Comparison of ENCODE assay signal across 8 cellular contexts in genomic region chr19:44954649-44955499, GRCh38. TPM values are rescaled to one million over a fixed set of nuclear protein-coding genes. Genes with fewer than 3 reads are reported as not detected.
DNase-seq lines count a peak whose midpoint lies in the region; ATAC-seq and TF ChIP-seq lines count a peak whose summit lies in the region.

Gene CLPTM1 (plus strand): TSS chr19:44955380. CDS start chr19:44955396, 16 bp downstream.

- H3K79me2 ChIP-seq in Loucy (ENCODE audit: insufficient read depth, low read length) = peaks cover 52% of the 10 kb centered on the region

- TF ChIP-seq CTCF in Loucy (conservative IDR thresholded peaks at IDR 0.05; ENCODE audit: low read length) (no peak), RWPE2 (IDR thresholded peaks at IDR 0.05; ENCODE audit: poor library complexity, severe bottlenecking) (no peak), fibroblast of mammary gland (conservative IDR thresholded peaks at IDR 0.05; ENCODE audit: control insufficient read depth, insufficient read depth, low read depth, low read length) (no peak)

- H3K27me3 Mint-ChIP-seq in activated T-helper 2 cell treated with anti-CD3 and anti-CD28 coated beads, Interferon-gamma antibody, Interleukin-2, Interleukin-4, amounts not matched to agents 10 μg/mL and 5 μg/mL and 100 μg/mL, durations not matched to agents 14 hours and 24 hours and 36 hours (ENCODE audit: low read depth) = no peaks in the 10 kb centered on the region
- H3K27me3 Mint-ChIP-seq in naive thymus-derived CD8-positive, alpha-beta T cell = no peaks in the 10 kb centered on the region
- H3K27me3 Mint-ChIP-seq in stimulated activated naive B cell treated with anti-CD40 and anti-IgM and Interleukin-4, amounts not matched to agents 10 μg/mL and 1 μg/mL and 100 μg/mL, for 72 hours = no peaks in the 10 kb centered on the region

- intact Hi-C loops in activated T-helper 2 cell treated with anti-CD3 and anti-CD28 coated beads, Interferon-gamma antibody, Interleukin-2, Interleukin-4, amounts not matched to agents 10 μg/mL and 5 μg/mL and 100 μg/mL, durations not matched to agents 14 hours and 24 hours and 36 hours (cut with micrococcal nuclease) = loop anchor here (1.0 to 2.0 kb wide), 2 partner anchors 47 to 64 kb away; partner anchors contain the start of gene TOMM40

- H3K9me3 ChIP-seq in Loucy (ENCODE audit: insufficient read depth, low read depth, low read length) = no peaks in the 10 kb centered on the region
- H3K9me3 ChIP-seq in RWPE2 (ENCODE audit: severe bottlenecking) = no peaks in the 10 kb centered on the region

- H3K4me2 ChIP-seq in Loucy (ENCODE audit: low read depth, low read length, poor library complexity, severe bottlenecking) = peak within 1 kb of the TSS; percentile 91

- peak within 1 kb of the TSS; percentile 91 for H3K9ac ChIP-seq in Loucy (ENCODE audit: low read depth, low read length, poor library complexity, severe bottlenecking)

- no peaks in the 10 kb centered on the region for H3K9me3 Mint-ChIP-seq in activated T-helper 2 cell treated with anti-CD3 and anti-CD28 coated beads, Interferon-gamma antibody, Interleukin-2, Interleukin-4, amounts not matched to agents 10 μg/mL and 5 μg/mL and 100 μg/mL, durations not matched to agents 14 hours and 24 hours and 36 hours
- no peaks in the 10 kb centered on the region for H3K9me3 Mint-ChIP-seq in naive thymus-derived CD8-positive, alpha-beta T cell
- no peaks in the 10 kb centered on the region for H3K9me3 Mint-ChIP-seq in stimulated activated naive B cell treated with anti-CD40 and anti-IgM and Interleukin-4, amounts not matched to agents 10 μg/mL and 1 μg/mL and 100 μg/mL, for 72 hours

- H3K4me1 Mint-ChIP-seq in activated T-helper 2 cell treated with anti-CD3 and anti-CD28 coated beads, Interferon-gamma antibody, Interleukin-2, Interleukin-4, amounts not matched to agents 10 μg/mL and 5 μg/mL and 100 μg/mL, durations not matched to agents 14 hours and 24 hours and 36 hours (ENCODE audit: low read depth) = peaks cover 25% of the 10 kb centered on the region
- peaks cover 25 to 60% (median 47%) of the 10 kb centered on the region in 4 donors for H3K4me1 Mint-ChIP-seq in naive thymus-derived CD8-positive, alpha-beta T cell
- peaks cover 34 to 52% of the 10 kb centered on the region in 2 donors for H3K4me1 Mint-ChIP-seq in stimulated activated naive B cell treated with anti-CD40 and anti-IgM and Interleukin-4, amounts not matched to agents 10 μg/mL and 1 μg/mL and 100 μg/mL, for 72 hours

- H3K4me3 ChIP-seq in H7 (ENCODE audit: insufficient read depth, low read depth, low read length) (peak within 1 kb of the TSS; percentile 98), Loucy (ENCODE audit: low read length, poor library complexity, severe bottlenecking) (peak within 1 kb of the TSS; percentile 95), RWPE2 (ENCODE audit: severe bottlenecking) (peak within 1 kb of the TSS; percentile 85), fibroblast of mammary gland (ENCODE audit: control insufficient read depth, low read depth, low read length) (peak within 1 kb of the TSS; percentile 98)

- DNase-seq in ELF-1 (ENCODE audit: low read depth, low spot score) = peak; percentile 95
- peak; percentile 99 for DNase-seq in H7
- peak; percentile 96 for DNase-seq in RWPE2 (ENCODE audit: low spot score)
- DNase-seq in activated T-helper 2 cell treated with anti-CD3 and anti-CD28 coated beads, Interferon-gamma antibody, Interleukin-2, Interleukin-4, amounts not matched to agents 10 μg/mL and 5 μg/mL and 100 μg/mL, durations not matched to agents 14 hours and 24 hours and 36 hours (ENCODE audit: low spot score) = peak; percentile 92
- DNase-seq in fibroblast of mammary gland (ENCODE audit: low read depth) = peak; percentile 96
- DNase-seq in naive thymus-derived CD8-positive, alpha-beta T cell = peak; percentile 93 to 98 (median 96)
- peak; percentile 92 for DNase-seq in stimulated activated naive B cell treated with anti-CD40 and anti-IgM and Interleukin-4, amounts not matched to agents 10 μg/mL and 1 μg/mL and 100 μg/mL, for 72 hours

- peak within 1 kb of the TSS; percentile 86 for H3K4me3 Mint-ChIP-seq in activated T-helper 2 cell treated with anti-CD3 and anti-CD28 coated beads, Interferon-gamma antibody, Interleukin-2, Interleukin-4, amounts not matched to agents 10 μg/mL and 5 μg/mL and 100 μg/mL, durations not matched to agents 14 hours and 24 hours and 36 hours (ENCODE audit: low read depth)
- peak within 1 kb of the TSS; percentile 94 to 100 (median 97) for H3K4me3 Mint-ChIP-seq in naive thymus-derived CD8-positive, alpha-beta T cell
- peak within 1 kb of the TSS; percentile 95 to 98 for H3K4me3 Mint-ChIP-seq in stimulated activated naive B cell treated with anti-CD40 and anti-IgM and Interleukin-4, amounts not matched to agents 10 μg/mL and 1 μg/mL and 100 μg/mL, for 72 hours

- POLR2A ChIA-PET in naive thymus-derived CD8-positive, alpha-beta T cell (lab: Charles Lee) = interaction anchor here (0.8 to 2.4 kb wide), 10 partner anchors 11 to 451 kb away, joined by 3 to 16 read pairs (median 4); partner anchors contain the start of genes BLOC1S3, CLASRP, RELB and TOMM40

- H3K9me2 ChIP-seq in Loucy (replicated peaks; ENCODE audit: low read depth, low read length) = no peaks in the 10 kb centered on the region

- no peaks in the 10 kb centered on the region for H3F3A ChIP-seq in Loucy (ENCODE audit: low read depth)

- peak within 1 kb of the TSS; percentile 97 for H3K27ac Mint-ChIP-seq in activated T-helper 2 cell treated with anti-CD3 and anti-CD28 coated beads, Interferon-gamma antibody, Interleukin-2, Interleukin-4, amounts not matched to agents 10 μg/mL and 5 μg/mL and 100 μg/mL, durations not matched to agents 14 hours and 24 hours and 36 hours
- H3K27ac Mint-ChIP-seq in naive thymus-derived CD8-positive, alpha-beta T cell = peak within 1 kb of the TSS; percentile 94 to 99 (median 98)
- peak within 1 kb of the TSS; percentile 99 for H3K27ac Mint-ChIP-seq in stimulated activated naive B cell treated with anti-CD40 and anti-IgM and Interleukin-4, amounts not matched to agents 10 μg/mL and 1 μg/mL and 100 μg/mL, for 72 hours

- ATAC-seq in RWPE2 (ENCODE audit: low read depth) = peak; percentile 89
- ATAC-seq in naive thymus-derived CD8-positive, alpha-beta T cell = peak; percentile 91 to 95
- peak; percentile 92 to 95 for ATAC-seq in stimulated activated naive B cell treated with anti-CD40 and anti-IgM and Interleukin-4, amounts not matched to agents 10 μg/mL and 1 μg/mL and 100 μg/mL, for 72 hours (replicated peaks)

- H3K36me3 Mint-ChIP-seq in activated T-helper 2 cell treated with anti-CD3 and anti-CD28 coated beads, Interferon-gamma antibody, Interleukin-2, Interleukin-4, amounts not matched to agents 10 μg/mL and 5 μg/mL and 100 μg/mL, durations not matched to agents 14 hours and 24 hours and 36 hours (ENCODE audit: low read depth) = peaks cover 3% of the 10 kb centered on the region
- H3K36me3 Mint-ChIP-seq in naive thymus-derived CD8-positive, alpha-beta T cell = peaks cover 0 to 15% (median 0%) of the 10 kb centered on the region in 3 donors
- peaks cover under 1 to 10% of the 10 kb centered on the region in 2 donors for H3K36me3 Mint-ChIP-seq in stimulated activated naive B cell treated with anti-CD40 and anti-IgM and Interleukin-4, amounts not matched to agents 10 μg/mL and 1 μg/mL and 100 μg/mL, for 72 hours

- H4K20me1 ChIP-seq in Loucy (ENCODE audit: insufficient read depth, low read length, poor library complexity, severe bottlenecking) = peaks cover 18% of the 10 kb centered on the region

- peak within 1 kb of the TSS; percentile 97 for H2AFZ ChIP-seq in Loucy (ENCODE audit: low read length)

- H3K4me1 ChIP-seq in Loucy (ENCODE audit: insufficient read depth, low read length, poor library complexity, severe bottlenecking) = peaks cover 45% of the 10 kb centered on the region
- peaks cover 7% of the 10 kb centered on the region for H3K4me1 ChIP-seq in RWPE2 (ENCODE audit: insufficient read depth, poor library complexity, severe bottlenecking)

- H3K27me3 ChIP-seq in H7 (ENCODE audit: control insufficient read depth, insufficient read depth, low read length) = no peaks in the 10 kb centered on the region
- H3K27me3 ChIP-seq in Loucy (ENCODE audit: insufficient read depth, low read length, poor library complexity, severe bottlenecking) = no peaks in the 10 kb centered on the region
- no peaks in the 10 kb centered on the region for H3K27me3 ChIP-seq in RWPE2 (ENCODE audit: insufficient read depth, poor library complexity, severe bottlenecking)

- H3K27ac ChIP-seq in RWPE2 (ENCODE audit: poor library complexity, severe bottlenecking) = peak within 1 kb of the TSS; percentile 69

- H3K36me3 ChIP-seq in H7 (replicated peaks; ENCODE audit: control insufficient read depth, insufficient read depth, low read length) = no peaks in the 10 kb centered on the region; the same call in none of the 2 replicates
- H3K36me3 ChIP-seq in Loucy (ENCODE audit: insufficient read depth, low read length) = no peaks in the 10 kb centered on the region
- H3K36me3 ChIP-seq in RWPE2 (ENCODE audit: low read depth) = 0 out of 2 replicates have a peak, but pooled peaks cover 3% of the 10 kb centered on the region

RNA-seq across cellular contexts. Expression of gene CLPTM1, which starts in this region (rescaled TPM):
- total RNA-seq in H7 (2014; rRNA removed; shearing (Covaris generic)) = 38.5 and 64.1 TPM in 2 replicates
- total RNA-seq in activated T-helper 2 cell treated with anti-CD3 and anti-CD28 coated beads, Interferon-gamma antibody, Interleukin-2, Interleukin-4, amounts not matched to agents 10 μg/mL and 5 μg/mL and 100 μg/mL, durations not matched to agents 14 hours and 24 hours and 36 hours = 68.7 and 72.7 TPM in 2 replicates
- total RNA-seq in naive thymus-derived CD8-positive, alpha-beta T cell = 10 to 100 TPM; 73.8 to 76.0 TPM
- polyA plus RNA-seq in naive thymus-derived CD8-positive, alpha-beta T cell = 10 to 100 TPM; 13.2 to 20.6 (median 14.9) TPM

Comparison
In these comparisons a context has a peak if more than half of its experiments do, and no peak if none do; other contexts are left out.
1. Peak in every context shown above with its lines: DNase-seq, ATAC-seq, H3K4me3 ChIP-seq and H3K27ac ChIP-seq.